In the genomic region with DNA sequence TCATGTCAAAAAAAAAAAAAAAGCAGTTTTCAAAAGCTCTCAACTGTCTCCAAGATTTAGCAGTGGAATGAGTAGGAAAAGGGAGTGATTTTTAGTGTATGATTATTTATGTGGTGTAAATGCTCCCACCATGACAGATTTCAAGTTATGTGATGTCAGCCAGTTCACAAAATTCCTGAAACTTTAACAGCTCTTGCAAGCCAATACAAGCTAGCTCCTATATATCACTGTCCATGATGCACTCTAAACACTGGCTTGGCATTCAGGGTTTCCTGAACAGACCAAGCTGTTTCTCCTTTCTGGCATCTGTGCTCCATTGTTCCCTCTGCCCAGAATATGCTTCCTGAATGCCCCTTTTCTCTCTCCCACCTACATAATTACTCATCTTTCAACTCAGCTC, we compare ENCODE assay signal across 20 cellular contexts. TPM values are rescaled to one million over a fixed set of nuclear protein-coding genes. Genes with fewer than 3 reads are reported as not detected.
A peak's percentile ranks its signal among the peaks of the same experiment; 100 is the strongest.
DNase-seq lines count a peak whose midpoint lies in the region; ATAC-seq and TF ChIP-seq lines count a peak whose summit lies in the region.
"Had no signal": no experiment of that assay in that cellular context is flagged by ENCODE, and none has a peak within 500 bp of the region (broad histone marks: within the 10 kb centered on the region; RNA-seq: fewer than 3 reads in every experiment).

No MANE protein-coding gene starts in this region.

- no peak for TF ChIP-seq EP300 in esophagus muscularis mucosa (IDR thresholded peaks at IDR 0.05)

- intact Hi-C loops in esophagus muscularis mucosa (cut with DNase I): no loop called here

- ATAC-seq in RWPE2 (ENCODE audit: low read depth): peak; percentile 49; the same call in 2 of the 3 replicates
- ATAC-seq in esophagus mucosa: peak; percentile 24
- no peak for ATAC-seq in HG03442 (IDR thresholded peaks at IDR 0.05; ENCODE audit: unreplicated experiment)
- ATAC-seq: heart left ventricle, T-helper 17 cell, WTC11 had no signal

- DNase-seq in BJ (ENCODE audit: low read depth) (peak; percentile 9), RWPE2 (ENCODE audit: low spot score) (no peak), medulla oblongata (ENCODE audit: extremely low spot score) (peak; percentile 28), esophagus muscularis mucosa (ENCODE audit: extremely low spot score) (no peak), NCI-H187 (lab: John Stamatoyannopoulos, UW) (no peak)
- no peak for DNase-seq in activated CD4-positive, alpha-beta T cell treated with anti-CD3 and anti-CD28 coated beads, Interleukin-2, amount 50 U/mL, for 48 hours
- DNase-seq: ACHN; heart left ventricle; islet precursor cell; NCI-H1930; NCI-H510A; occipital lobe; Right ventricle myocardium superior; sigmoid colon; stimulated activated CD4-positive, alpha-beta T cell treated with anti-CD3 and anti-CD28 coated beads, Interleukin-2, amount 100 ng/mL, for 24 hours; T-helper 17 cell had no signal

- H3K4me3 ChIP-seq in BJ (ENCODE audit: low read depth, low read length) (no peak overlapping the region), RWPE2 (ENCODE audit: severe bottlenecking) (no peak overlapping the region), esophagus muscularis mucosa (no peak overlapping the region)
- H3K4me3 ChIP-seq: heart left ventricle, sigmoid colon, vagina had no signal

- H3K36me3 ChIP-seq in BJ (ENCODE audit: control insufficient read depth, insufficient read depth, low read length) (no peaks in the 10 kb centered on the region; the same call in 1 of the 2 replicates), RWPE2 (ENCODE audit: low read depth) (peaks cover 10% of the 10 kb centered on the region), esophagus muscularis mucosa (peaks cover 7 to 29% (median 11%) of the 10 kb centered on the region in 4 donors)

- POLR2A ChIA-PET in BJ (lab: Charles Lee): no interaction called here

- H3K27me3 ChIP-seq in BJ (ENCODE audit: control insufficient read depth, insufficient read depth, low read length): no peaks in the 10 kb centered on the region
- no peaks in the 10 kb centered on the region for H3K27me3 ChIP-seq in RWPE2 (ENCODE audit: insufficient read depth, poor library complexity, severe bottlenecking)
- no peaks in the 10 kb centered on the region for H3K27me3 ChIP-seq in esophagus muscularis mucosa
- H3K27me3 ChIP-seq: heart left ventricle, sigmoid colon, vagina had no signal

- TF ChIP-seq POLR2A in esophagus muscularis mucosa (IDR thresholded peaks at IDR 0.05; ENCODE audit: low read depth): no peak

- TF ChIP-seq CTCF in BJ (IDR thresholded peaks at IDR 0.05; ENCODE audit: insufficient read depth, low read depth, low read length): no peak
- no peak for TF ChIP-seq CTCF in RWPE2 (IDR thresholded peaks at IDR 0.05; ENCODE audit: poor library complexity, severe bottlenecking)
- TF ChIP-seq CTCF in esophagus muscularis mucosa (IDR thresholded peaks at IDR 0.05): no peak

- H3K27ac ChIP-seq in RWPE2 (ENCODE audit: poor library complexity, severe bottlenecking) (peak overlapping the region; percentile 2), esophagus muscularis mucosa (replicated peaks in 1 of 4) (no peak overlapping the region)
- H3K27ac ChIP-seq: heart left ventricle, sigmoid colon, vagina had no signal

- CTCF ChIA-PET in BJ (lab: Yijun Ruan, JAX): no interaction called here

- H3K4me1 ChIP-seq in RWPE2 (ENCODE audit: insufficient read depth, poor library complexity, severe bottlenecking) (no peaks in the 10 kb centered on the region), esophagus muscularis mucosa (no peaks in the 10 kb centered on the region)
- H3K4me1 ChIP-seq: sigmoid colon, vagina had no signal

- no peaks in the 10 kb centered on the region for H3K9me3 ChIP-seq in RWPE2 (ENCODE audit: severe bottlenecking)
- H3K9me3 ChIP-seq in esophagus muscularis mucosa: no peaks in the 10 kb centered on the region
- H3K9me3 ChIP-seq: heart left ventricle, sigmoid colon, vagina had no signal

RNA-seq across cellular contexts. Expression of gene ANKDD1B, which starts 7.8 kb away (rescaled TPM):
- 0.18 and 0.32 TPM in 2 replicates for polyA plus RNA-seq in BJ (2011; rRNA removed)
- 0.21 and 0.38 TPM in 2 replicates for polyA minus RNA-seq in BJ (2011; rRNA and poly(A)+ RNA removed)
- 0.28 TPM for total RNA-seq in esophagus mucosa
- under 1 TPM in 2 of 4 donors, not detected in 2; 0.33 to 0.83 TPM for total RNA-seq in esophagus muscularis mucosa
- total RNA-seq: Right ventricle myocardium superior, vagina had no signal

Comparison
In these comparisons a context has a peak if more than half of its experiments do, and no peak if none do; other contexts are left out.
1. DNase-seq: peak in BJ (single experiment) and medulla oblongata (single experiment); none in RWPE2 (single experiment), esophagus muscularis mucosa (single experiment), NCI-H187 (0 of 2) and activated CD4-positive, alpha-beta T cell treated with anti-CD3 and anti-CD28 coated beads, Interleukin-2, amount 50 U/mL, for 48 hours (0 of 2).